ENCODE assay signal across 34 cellular contexts in genomic region chr10:24375510-24375909, GRCh38.
"Had no signal": no experiment of that assay in that cellular context is flagged by ENCODE, and none has a peak within 500 bp of the region (broad histone marks: within the 10 kb centered on the region; RNA-seq: fewer than 3 reads in every experiment).

No MANE protein-coding gene starts in this region.

- H3K4me3 ChIP-seq: body of pancreas, breast epithelium, cardiac muscle cell, colonic mucosa, esophagus squamous epithelium had no signal

- H3K27me3 Mint-ChIP-seq: activated B cell treated with CpG ODN at 0.5 μM for 24 hours had no signal

- H3K36me3 Mint-ChIP-seq: activated naive CD8-positive, alpha-beta T cell had no signal

- H3K9me3 ChIP-seq: body of pancreas, breast epithelium, colonic mucosa, esophagus squamous epithelium had no signal

- DNase-seq: activated B cell treated with CpG ODN at 0.5 μM for 24 hours; activated CD4-positive, alpha-beta T cell treated with anti-CD3 and anti-CD28 coated beads for 48 hours; activated CD4-positive, alpha-beta T cell treated with anti-CD3 and anti-CD28 coated beads, Interleukin-2, amount 50 U/mL, for 1 hour; activated CD4-positive, alpha-beta T cell treated with anti-CD3 and anti-CD28 coated beads, Interleukin-2, amount 50 U/mL, for 48 hours; activated CD8-positive, alpha-beta memory T cell treated with anti-CD3 and anti-CD28 coated beads for 24 hours; activated CD8-positive, alpha-beta T cell treated with anti-CD3 and anti-CD28 coated beads for 36 hours; activated effector memory CD4-positive, alpha-beta T cell treated with Interleukin-2 at 50 U/mL for 16 hours; activated gamma-delta T cell treated with Interleukin-2 at 50 U/mL for 16 hours; activated naive CD4-positive, alpha-beta T cell treated with anti-CD3 and anti-CD28 coated beads, Interleukin-2, amount 50 U/mL, for 16 hours; activated naive CD4-positive, alpha-beta T cell treated with Interleukin-2 at 50 U/mL for 16 hours; activated T-cell treated with anti-CD3 and anti-CD28 coated beads, Interleukin-2, amount 50 U/mL, for 4 hours; amniotic stem cell; anterior cingulate cortex; body of pancreas; central memory CD4-positive, alpha-beta T cell; cerebellar nuclear complex; colonic mucosa; effector CD8-positive, alpha-beta T cell; esophagus squamous epithelium; foreskin melanocyte; head of caudate nucleus; T-helper 17 cell; T1000; WERI-Rb-1 had no signal

- H3K27ac ChIP-seq: body of pancreas, cardiac muscle cell, colonic mucosa, epithelial cell of prostate, esophagus squamous epithelium, WERI-Rb-1 had no signal

- H3K4me1 ChIP-seq: colonic mucosa had no signal

- H3K27me3 ChIP-seq: body of pancreas, breast epithelium, cardiac muscle cell, colonic mucosa, esophagus squamous epithelium had no signal

- H3K4me3 Mint-ChIP-seq: activated B cell treated with CpG ODN at 0.5 μM for 24 hours; activated CD8-positive, alpha-beta T cell treated with anti-CD3 and anti-CD28 coated beads for 36 hours; activated naive CD8-positive, alpha-beta T cell; activated T-cell treated with anti-CD3 and anti-CD28 coated beads, Interleukin-2, amount 50 U/mL, for 4 hours; activated T-helper 17 cell treated with anti-CD3 and anti-CD28 coated beads, Interleukin-2, amount 50 U/mL, for 72 hours; T-helper 17 cell; T-helper 2 cell treated with Interferon-gamma antibody and Interleukin-4, amounts not matched to agents 5 μg/mL and 100 μg/mL, for 36 hours had no signal

- H3K9me3 Mint-ChIP-seq: T-helper 2 cell treated with Interferon-gamma antibody and Interleukin-4, amounts not matched to agents 5 μg/mL and 100 μg/mL, for 36 hours had no signal

- H3K4me1 Mint-ChIP-seq: activated B cell treated with CpG ODN at 0.5 μM for 24 hours; activated T-helper 17 cell treated with anti-CD3 and anti-CD28 coated beads, Interleukin-2, amount 50 U/mL, for 72 hours; T-helper 17 cell had no signal

- ATAC-seq: activated CD4-positive, CD25-positive, alpha-beta regulatory T cell treated with anti-CD3 and anti-CD28 coated beads, Interleukin-2, amount 50 U/mL, for 24 hours; activated CD8-positive, alpha-beta T cell treated with anti-CD3 and anti-CD28 coated beads for 36 hours; activated T-cell treated with anti-CD3 and anti-CD28 coated beads, Interleukin-2, amount 50 U/mL, for 4 hours; activated T-helper 17 cell treated with anti-CD3 and anti-CD28 coated beads, Interleukin-2, amount 50 U/mL, for 72 hours; body of pancreas; T-helper 17 cell had no signal

- FAIRE-seq: astrocyte, endometrium, endothelial cell of umbilical vein had no signal

- H3K36me3 ChIP-seq: breast epithelium, cardiac muscle cell, colonic mucosa, WERI-Rb-1 had no signal

- H3K27ac Mint-ChIP-seq: activated B cell treated with CpG ODN at 0.5 μM for 24 hours; activated CD8-positive, alpha-beta T cell treated with anti-CD3 and anti-CD28 coated beads for 36 hours; activated naive CD8-positive, alpha-beta T cell; activated T-helper 17 cell treated with anti-CD3 and anti-CD28 coated beads, Interleukin-2, amount 50 U/mL, for 72 hours; T-helper 17 cell; T-helper 2 cell treated with Interferon-gamma antibody and Interleukin-4, amounts not matched to agents 5 μg/mL and 100 μg/mL, for 36 hours had no signal
